8 cellular contexts compared by ENCODE assay signal in the genomic region with DNA sequence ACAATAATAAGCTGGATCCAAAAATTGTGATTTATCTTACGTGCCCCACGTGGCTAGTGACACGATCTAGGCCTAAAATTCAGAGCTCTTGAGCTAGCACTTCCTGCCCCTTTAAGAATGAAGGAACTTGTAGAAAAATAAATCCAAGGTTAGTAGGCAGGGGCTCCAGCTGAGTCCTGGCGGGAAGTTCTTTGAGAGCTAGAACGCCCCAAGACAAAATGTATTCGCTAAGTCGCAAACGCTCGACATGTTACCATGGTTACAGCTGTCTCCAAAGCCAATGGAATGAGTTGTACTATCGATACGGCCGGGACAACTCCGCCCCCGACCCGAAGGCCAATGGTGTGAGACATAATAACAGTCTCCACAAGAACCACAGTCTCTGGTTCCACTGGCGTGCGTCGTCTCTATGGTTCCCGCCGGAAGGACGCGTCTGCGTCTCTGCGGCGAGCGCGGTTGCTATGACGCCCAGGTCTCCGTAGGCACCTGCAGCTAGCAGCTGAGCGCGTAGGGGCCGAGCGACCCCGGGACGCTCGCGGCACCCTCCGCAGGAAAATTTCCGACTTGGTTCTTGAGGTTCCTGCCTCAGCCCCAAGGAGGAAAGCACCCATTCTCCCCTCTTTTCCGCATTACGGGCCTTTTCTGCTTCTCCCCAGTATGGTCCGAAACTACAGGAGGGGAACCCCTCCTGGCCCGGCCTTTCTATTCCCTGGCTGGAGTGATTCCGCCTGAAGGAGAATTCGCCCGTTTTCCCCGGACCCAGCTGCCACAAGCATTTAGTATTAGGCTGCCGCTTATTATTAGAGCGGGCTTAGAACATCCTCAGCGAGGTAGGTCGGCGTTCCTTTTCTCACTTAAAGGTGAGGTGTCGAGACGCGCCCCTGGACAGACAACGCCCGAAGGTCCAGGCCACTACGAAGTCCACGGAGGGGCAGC. TPM values are rescaled to one million over a fixed set of nuclear protein-coding genes. Genes with fewer than 3 reads are reported as not detected.
A peak's percentile ranks its signal among the peaks of the same experiment; 100 is the strongest.
DNase-seq lines count a peak whose midpoint lies in the region; ATAC-seq, FAIRE-seq and TF ChIP-seq lines count a peak whose summit lies in the region.

TSS of gene CCDC30 (plus strand) at position 459 of the 936 bp plus-strand sequence. CDS start 17,266 bp downstream, outside the sequence.

- H3K4me1 ChIP-seq in endodermal cell (ENCODE audit: control insufficient read depth, insufficient read depth, low read length) (peaks cover 2% of the 10 kb centered on the region), mesendoderm (ENCODE audit: control insufficient read depth, low read depth, low read length) (no peaks in the 10 kb centered on the region)

- no peak within 1 kb of the TSS for H4K5ac ChIP-seq in mesendoderm (ENCODE audit: low read length)

- H3K27me3 Mint-ChIP-seq in endodermal cell (ENCODE audit: insufficient read depth): peaks cover 7% of the 10 kb centered on the region

- no peak within 1 kb of the TSS for H3K23ac ChIP-seq in mesendoderm (ENCODE audit: low read length)

- H4K8ac ChIP-seq in mesendoderm (ENCODE audit: low read depth, low read length): no peak within 1 kb of the TSS

- H3K9ac ChIP-seq in endodermal cell (ENCODE audit: extremely low read depth, low read length, poor library complexity, severe bottlenecking) (peak within 1 kb of the TSS; percentile 84), mesendoderm (ENCODE audit: low read length) (peak within 1 kb of the TSS; percentile 57)

- H3K4me3 ChIP-seq in endodermal cell (ENCODE audit: low read length) (peak within 1 kb of the TSS; percentile 88), mesendoderm (ENCODE audit: low read length) (peak within 1 kb of the TSS; percentile 32)

- no peak within 1 kb of the TSS for H3K18ac ChIP-seq in mesendoderm (ENCODE audit: low read length)

- H2BK15ac ChIP-seq in mesendoderm (replicated peaks; ENCODE audit: low read depth): no peak within 1 kb of the TSS

- H3K79me2 ChIP-seq in mesendoderm (ENCODE audit: control insufficient read depth, insufficient read depth, low read length): no peaks in the 10 kb centered on the region

- no peak for TF ChIP-seq CTCF in endodermal cell (conservative IDR thresholded peaks at IDR 0.05)

- H2BK5ac ChIP-seq in mesendoderm (ENCODE audit: low read length): no peak within 1 kb of the TSS

- no peaks in the 10 kb centered on the region for H3K79me1 ChIP-seq in mesendoderm (ENCODE audit: low read length)

- H3K27ac ChIP-seq in endodermal cell (ENCODE audit: low read depth, low read length): peak within 1 kb of the TSS; percentile 77
- H3K27ac ChIP-seq in mesendoderm (ENCODE audit: low read depth, low read length): peak within 1 kb of the TSS; percentile 53

- peak within 1 kb of the TSS; percentile 66 for H3K4me2 ChIP-seq in mesendoderm (ENCODE audit: low read length)

- H3K4ac ChIP-seq in mesendoderm (ENCODE audit: low read depth, low read length): no peak within 1 kb of the TSS

- peaks cover 26% of the 10 kb centered on the region for H3K36me3 Mint-ChIP-seq in endodermal cell (ENCODE audit: low read depth)

- H3K4me3 Mint-ChIP-seq in endodermal cell: peak within 1 kb of the TSS; percentile 79

- no peak within 1 kb of the TSS for H2AK5ac ChIP-seq in mesendoderm (ENCODE audit: low read length)

- peak within 1 kb of the TSS; percentile 45 for H3K56ac ChIP-seq in mesendoderm (ENCODE audit: low read length)

- 4 to 10% methylated on average over 41 to 59 of the region's 59 CpGs for whole genome bisulfite sequencing in endodermal cell (ENCODE audit: insufficient coverage in 1 of 2, insufficient read length in 1 of 2), 2 experiments
- WGBS in mesendoderm (ENCODE audit: extremely low coverage, insufficient coverage, low lambda C conversion rate): no CpG with 5 or more reads among the region's 59 CpGs

- DNase-seq in COLO829 (ENCODE audit: low spot score) (peak; percentile 97), HTR-8/SVneo (ENCODE audit: insufficient read length, low spot score) (peak; percentile 94), NOMO-1 treated with DMSO at 0.1 percent for 48 hours (lab: John Stamatoyannopoulos, UW; ENCODE audit: unreplicated experiment) (peak; percentile 94), endodermal cell (peak; percentile 99), mesendoderm (peak; percentile 100)
- peak; percentile 98 for DNase-seq in activated CD8-positive, alpha-beta memory T cell treated with anti-CD3 and anti-CD28 coated beads, Interleukin-2, amount 50 U/mL, for 1 hour (ENCODE audit: extremely low read depth)
- peak; percentile 83 for DNase-seq in stimulated activated CD8-positive, alpha-beta memory T cell treated with anti-CD3 and anti-CD28 coated beads, Interleukin-12 subunit alpha, Interleukin-12 subunit beta, amount 100 ng/mL, for 24 hours (ENCODE audit: extremely low read depth)

- H2BK120ac ChIP-seq in mesendoderm (ENCODE audit: low read depth, low read length): no peak within 1 kb of the TSS

- H3K4me1 Mint-ChIP-seq in endodermal cell: peaks cover 22% of the 10 kb centered on the region

- peaks cover 13% of the 10 kb centered on the region for H3K27me3 ChIP-seq in endodermal cell (ENCODE audit: control insufficient read depth, insufficient read depth, low read length, poor library complexity, severe bottlenecking)
- H3K27me3 ChIP-seq in mesendoderm (ENCODE audit: insufficient read depth, low read length, poor library complexity): no peaks in the 10 kb centered on the region

- peak within 1 kb of the TSS; percentile 96 for H3K27ac Mint-ChIP-seq in endodermal cell

- ATAC-seq in GM21390 (IDR thresholded peaks at IDR 0.05; ENCODE audit: unreplicated experiment): peak; percentile 99

- H3K36me3 ChIP-seq in endodermal cell (ENCODE audit: control insufficient read depth, insufficient read depth, low read length) (peaks cover 20% of the 10 kb centered on the region), mesendoderm (ENCODE audit: control insufficient read depth, insufficient read depth, low read length) (no peaks in the 10 kb centered on the region)

- no peaks in the 10 kb centered on the region for H3K9me3 ChIP-seq in endodermal cell (ENCODE audit: control insufficient read depth, low read length)

- no peaks in the 10 kb centered on the region for H3K9me3 Mint-ChIP-seq in endodermal cell

- peak; percentile 89 for FAIRE-seq in HTR-8/SVneo (lab: Jason Lieb, UNC)

RNA-seq across cellular contexts. Expression of gene CCDC30, which starts in this region (rescaled TPM):
- 1 to 10 TPM; 4.8 to 6.4 TPM for total RNA-seq in endodermal cell
- 4.3 TPM for polyA plus RNA-seq in endodermal cell (2013, experiment 1 of 2)
- polyA plus RNA-seq in endodermal cell (2013, experiment 2 of 2): 5.5 TPM
- 1.2 TPM for polyA plus RNA-seq in mesendoderm (2013, experiment 1 of 2)
- 1.5 TPM for polyA plus RNA-seq in mesendoderm (2013, experiment 2 of 2)

Comparison
In these comparisons a context has a peak if more than half of its experiments do, and no peak if none do; other contexts are left out.
1. Peak in every context shown above with its lines: DNase-seq, ATAC-seq, H3K4me3 ChIP-seq and H3K27ac ChIP-seq.